ENCODE assay signal across 8 cellular contexts in the genomic region with DNA sequence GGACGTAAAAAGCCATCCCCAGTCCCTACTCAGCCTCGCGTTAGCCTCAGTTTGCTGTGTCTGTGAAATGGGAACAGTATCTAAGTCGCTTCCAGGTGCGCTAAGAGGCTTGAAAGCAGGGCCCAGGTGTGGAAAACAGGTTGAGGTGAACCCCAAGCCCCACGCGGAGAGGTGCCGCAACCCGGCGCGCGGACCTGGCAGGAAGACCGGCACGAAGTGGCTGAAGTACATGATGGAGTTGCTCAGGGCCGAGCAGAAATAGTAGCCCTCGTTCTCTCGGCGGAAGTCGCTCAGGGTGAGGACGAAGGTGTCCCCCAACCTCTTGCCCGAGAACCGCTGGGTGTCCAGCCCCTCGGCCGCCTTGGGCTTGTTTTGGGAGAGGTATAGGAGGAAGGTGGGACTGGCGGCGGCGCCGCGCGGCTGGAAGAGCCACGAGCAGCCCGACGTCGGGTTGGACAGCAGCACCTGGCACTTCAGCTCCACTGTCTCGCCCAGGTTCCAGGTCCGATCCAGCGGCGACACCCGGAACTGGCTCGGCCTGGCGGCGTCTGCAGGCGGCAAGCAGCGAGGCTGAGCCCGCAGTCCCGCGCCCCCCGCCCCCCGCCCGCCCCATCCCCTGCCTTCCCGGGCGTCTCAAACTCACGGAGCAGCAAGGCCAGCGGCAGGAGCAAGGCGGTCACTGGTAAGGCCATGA. TPM values are rescaled to one million over a fixed set of nuclear protein-coding genes. Genes with fewer than 3 reads are reported as not detected.
DNase-seq lines count a peak whose midpoint lies in the region; ATAC-seq and TF ChIP-seq lines count a peak whose summit lies in the region.

No MANE protein-coding gene starts in this region.

- no peak overlapping the region for H3K27ac ChIP-seq in SK-N-MC
- peak overlapping the region in 1 of 2 donors; percentile 41 for H3K27ac ChIP-seq in esophagus (ENCODE audit: low read depth in 2 of 2, low read length in 1 of 2)
- no peak overlapping the region for H3K27ac ChIP-seq in psoas muscle

- H3K4me1 ChIP-seq in esophagus (ENCODE audit: control insufficient read depth in 2 of 2, insufficient read depth in 2 of 2, low read length in 1 of 2) (peaks cover 18 to 22% of the 10 kb centered on the region in 2 donors), psoas muscle (peaks cover 14% of the 10 kb centered on the region)

- H3K27me3 ChIP-seq in esophagus (ENCODE audit: control insufficient read depth in 1 of 2, insufficient read depth in 2 of 2, low read length in 2 of 2) (peaks cover 0 to 19% of the 10 kb centered on the region in 2 donors), psoas muscle (ENCODE audit: insufficient read depth in 3 of 3, low read length in 2 of 3) (peaks cover 0 to 65% (median 28%) of the 10 kb centered on the region in 3 donors)

- H3K9me3 ChIP-seq in SK-N-MC (ENCODE audit: low read depth, low read length), result no peaks in the 10 kb centered on the region
- no peaks in the 10 kb centered on the region for H3K9me3 ChIP-seq in esophagus (ENCODE audit: control insufficient read depth in 2 of 2, insufficient read depth in 1 of 2, low read depth in 1 of 2, low read length in 1 of 2)
- no peaks in the 10 kb centered on the region for H3K9me3 ChIP-seq in psoas muscle

- TF ChIP-seq CTCF in GM13977 (IDR thresholded peaks at IDR 0.05; ENCODE audit: extremely low read depth, insufficient read depth, missing control alignments) (no peak), psoas muscle (IDR thresholded peaks at IDR 0.05) (no peak)

- intact Hi-C loops in psoas muscle (cut with DNase I), result no loop called here

- H3K4me3 ChIP-seq in SK-N-MC (peak overlapping the region; percentile 50), esophagus (ENCODE audit: low read depth in 1 of 2, low read length in 2 of 2) (peak overlapping the region; percentile 28 to 37), psoas muscle (peak overlapping the region; percentile 40)

- H3K9ac ChIP-seq in SK-N-MC (ENCODE audit: insufficient read length), result no peak overlapping the region

- in situ Hi-C loops in GM13977 (cut with MboI; ENCODE audit: low pct_unique_long_range_greater_than_20kb, low sequenced_read_pairs, unreplicated experiment), result no loop called here

- H3K36me3 ChIP-seq in SK-N-MC (ENCODE audit: insufficient read depth, low read length), result no peaks in the 10 kb centered on the region
- H3K36me3 ChIP-seq in esophagus (ENCODE audit: control insufficient read depth in 2 of 2, insufficient read depth in 2 of 2, low read length in 1 of 2), result no peaks in the 10 kb centered on the region
- H3K36me3 ChIP-seq in psoas muscle (ENCODE audit: insufficient read depth in 1 of 2, low read depth in 1 of 2), result no peaks in the 10 kb centered on the region

- ATAC-seq in psoas muscle (peak in 1 of 4 donors; percentile 38), HG03159 (IDR thresholded peaks at IDR 0.05; ENCODE audit: unreplicated experiment) (no peak)

- WGBS in esophagus, 2 donors, result 4% methylated on average over 53 to 55 of the region's 55 CpGs
- WGBS in psoas muscle, 3 donors, result 3 to 6% (median 4%) methylated on average over 32 to 55 of the region's 55 CpGs

- DNase-seq in GM13977 (ENCODE audit: low spot score) (peak; percentile 48), SK-N-MC (ENCODE audit: low read depth, low spot score) (no peak), psoas muscle (no peak), NCI-H1092 treated with DMSO at 0.1 percent for 48 hours (lab: John Stamatoyannopoulos, UW) (no peak), HT-29 (ENCODE audit: low spot score) (no peak)
- DNase-seq in stimulated activated CD4-positive, alpha-beta T cell treated with anti-CD3 and anti-CD28 coated beads, Interleukin-2, amount 100 ng/mL, for 48 hours, result no peak

RNA-seq across cellular contexts. Expression of a gene that starts 0.4 kb away (rescaled TPM):
- polyA plus RNA-seq in esophagus, result 1 to 10 TPM; 3.5 to 4.2 TPM
- total RNA-seq in psoas muscle, result under 1 TPM; 0.27 to 0.81 (median 0.52) TPM
- under 1 TPM; 0.09 to 0.18 (median 0.10) TPM for polyA plus RNA-seq in psoas muscle
- not detected in 2 replicates for total RNA-seq in HT-29 (2014; rRNA removed; shearing (Covaris generic))
